Comparison of ENCODE assay signal across 8 cellular contexts in genomic region chr1:153958111-153958960, GRCh38. TPM values are rescaled to one million over a fixed set of nuclear protein-coding genes. Genes with fewer than 3 reads are reported as not detected.
A peak's percentile ranks its signal among the peaks of the same experiment; 100 is the strongest.
DNase-seq lines count a peak whose midpoint lies in the region; ATAC-seq and TF ChIP-seq lines count a peak whose summit lies in the region.

Gene CRTC2 (minus strand): TSS chr1:153958612. CDS start chr1:153958497, 115 bp downstream.

- no peaks in the 10 kb centered on the region for H3K27me3 ChIP-seq in Peyer's patch
- no peaks in the 10 kb centered on the region for H3K27me3 ChIP-seq in muscle layer of colon (ENCODE audit: control insufficient read depth in 1 of 2, insufficient read depth in 2 of 2, low read length in 2 of 2)

- ATAC-seq in GM21786 (IDR thresholded peaks at IDR 0.05; ENCODE audit: unreplicated experiment) (peak; percentile 73), esophagus mucosa (peak; percentile 86)

- no peak for TF ChIP-seq CTCF in Peyer's patch (IDR thresholded peaks at IDR 0.05)

- H3K9ac ChIP-seq in muscle layer of colon (ENCODE audit: low read length): peak within 1 kb of the TSS; percentile 88

- H3K27ac ChIP-seq in KOPT-K1 (ENCODE audit: low read depth, low read length, poor library complexity, severe bottlenecking) (peak within 1 kb of the TSS; percentile 86), Peyer's patch (peak within 1 kb of the TSS; percentile 90 to 100 (median 92)), muscle layer of colon (ENCODE audit: low read depth, low read length) (peak within 1 kb of the TSS; percentile 87)

- no peaks in the 10 kb centered on the region for H3K9me3 ChIP-seq in KOPT-K1 (ENCODE audit: insufficient read depth, low read length, poor library complexity, severe bottlenecking)
- H3K9me3 ChIP-seq in Peyer's patch: no peaks in the 10 kb centered on the region
- no peaks in the 10 kb centered on the region for H3K9me3 ChIP-seq in muscle layer of colon (ENCODE audit: low read length)

- H3K36me3 ChIP-seq in KOPT-K1 (ENCODE audit: insufficient read depth, low read length) (peaks cover 34% of the 10 kb centered on the region), Peyer's patch (peaks cover 0 to 31% (median 0%) of the 10 kb centered on the region in 3 donors), muscle layer of colon (ENCODE audit: insufficient read depth, low read length) (peaks cover 34% of the 10 kb centered on the region)

- DNase-seq in DMS79 (lab: John Stamatoyannopoulos, UW) (peak; percentile 98), Peyer's patch (peak; percentile 98 to 100 (median 99))
- DNase-seq in activated T-cell treated with anti-CD3 and anti-CD28 coated beads, Interleukin-2, amount 50 U/mL, for 48 hours: peak; percentile 97 to 98
- DNase-seq in stimulated activated CD8-positive, alpha-beta memory T cell treated with anti-CD3 and anti-CD28 coated beads, Interleukin-7, amount 100 ng/mL, for 24 hours (ENCODE audit: low read depth): peak; percentile 94

- H3K4me3 ChIP-seq in Peyer's patch (peak within 1 kb of the TSS; percentile 63 to 97 (median 86)), muscle layer of colon (ENCODE audit: low read depth in 1 of 2, low read length in 2 of 2) (peak within 1 kb of the TSS; percentile 88 to 96)

- TF ChIP-seq POLR2A in Peyer's patch (IDR thresholded peaks at IDR 0.05): peak; percentile 66 to 69

- H3K4me1 ChIP-seq in Peyer's patch: peaks cover 0 to 37% (median 17%) of the 10 kb centered on the region in 4 donors
- H3K4me1 ChIP-seq in muscle layer of colon (ENCODE audit: insufficient read depth, low read length): peaks cover 50% of the 10 kb centered on the region

RNA-seq across cellular contexts. Expression of gene CRTC2, which starts in this region (rescaled TPM):
- total RNA-seq in Peyer's patch (10 to 100 TPM; 20.0 to 42.1 (median 32.4) TPM), esophagus mucosa (13.3 TPM)

Comparison
In these comparisons a context has a peak if more than half of its experiments do, and no peak if none do; other contexts are left out.
1. Peak in every context shown above with its lines: DNase-seq, ATAC-seq, H3K4me3 ChIP-seq and H3K27ac ChIP-seq.